27 cellular contexts compared by ENCODE assay signal in the genomic region with DNA sequence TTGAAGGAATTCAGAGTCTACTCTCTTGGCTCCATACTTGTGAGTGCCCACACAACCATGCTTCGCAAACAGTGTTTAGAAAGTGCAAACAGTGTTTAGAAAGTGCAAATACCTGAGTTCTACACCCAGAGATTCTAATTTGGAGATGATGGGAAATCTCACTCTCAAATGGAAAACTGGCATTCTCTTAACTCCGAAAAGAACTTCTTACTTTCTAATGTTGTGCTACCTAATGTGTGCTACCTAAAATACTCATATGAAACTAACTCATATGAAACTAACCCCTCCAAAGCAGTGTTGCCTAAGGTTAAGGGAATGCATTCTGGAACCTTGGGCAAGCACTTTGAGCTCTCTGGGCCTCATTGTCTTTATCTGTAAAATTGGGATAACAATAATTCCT.
DNase-seq lines count a peak whose midpoint lies in the region; TF ChIP-seq lines count a peak whose summit lies in the region.
"Had no signal": no experiment of that assay in that cellular context is flagged by ENCODE, and none has a peak within 500 bp of the region (broad histone marks: within the 10 kb centered on the region; RNA-seq: fewer than 3 reads in every experiment).

No MANE protein-coding gene starts in this region.

- POLR2A ChIA-PET in HEK293 (lab: Yijun Ruan, JAX) = no interaction called here

- H3K9me3 ChIP-seq in HEK293 (ENCODE audit: control insufficient read depth, insufficient read depth, low read depth, low read length) = no peaks in the 10 kb centered on the region
- H3K9me3 ChIP-seq: BE2C, BLaER1, Caco-2 had no signal

- H3K27ac ChIP-seq in HEK293 (ENCODE audit: extremely low read depth, low read depth, low read length) = no peak overlapping the region
- H3K27ac ChIP-seq: 22Rv1; A549; BLaER1; BLaER1 treated with 17β-estradiol and CSF1 and Interleukin-3, amounts not matched to agents 10 nM and 100 nM; C4-2B had no signal

- H3K4me1 ChIP-seq in HEK293 (ENCODE audit: control insufficient read depth, insufficient read depth, low read length) = no peaks in the 10 kb centered on the region
- H3K4me1 ChIP-seq: A549, BE2C, Caco-2 had no signal

- TF ChIP-seq CTCF in HEK293 (tag by site-specific recombination; IDR thresholded peaks at IDR 0.05) = no peak

- CTCF ChIA-PET in HEK293 (lab: Yijun Ruan, JAX) = no interaction called here

- H3K4me3 ChIP-seq in HEK293 (ENCODE audit: low read depth, low read length) = no peak overlapping the region
- H3K4me3 ChIP-seq: A549; BLaER1; BLaER1 treated with 17β-estradiol and CSF1 and Interleukin-3, amounts not matched to agents 10 nM and 100 nM had no signal

- DNase-seq in T-helper 2 cell = no peak
- DNase-seq: 8988T; ACHN; AML-193; BE2C; C1 segment of cervical spinal cord; Caco-2; Calu3; CD4-positive, alpha-beta memory T cell; CD4-positive, alpha-beta T cell; CD4-positive, CD25-positive, alpha-beta regulatory T cell; CD8-positive, alpha-beta memory T cell; CD8-positive, alpha-beta T cell; COR-L47; DMS 273 treated with DMSO at 0.1 percent for 48 hours; DMS153; DMS53; DMS79; DMS79 treated with DMSO at 0.1 percent for 48 hours; DND-41; EL had no signal

- H3K36me3 ChIP-seq in HEK293 (ENCODE audit: control insufficient read depth in 2 of 2, insufficient read depth in 1 of 2, low read length in 2 of 2) = no peaks in the 10 kb centered on the region
- H3K36me3 ChIP-seq: BE2C; BLaER1; BLaER1 treated with 17β-estradiol and CSF1 and Interleukin-3, amounts not matched to agents 10 nM and 100 nM had no signal

TF ChIP-seq in HEK293, 187 proteins besides CTCF, POLR2A, EP300 and RAD21:
- TF ChIP-seq KLF10 (tag by site-specific recombination; IDR thresholded peaks at IDR 0.05) (no peak), ZNF473 (tag by site-specific recombination; IDR thresholded peaks at IDR 0.05) (no peak), ZNF677 (tag by site-specific recombination; IDR thresholded peaks at IDR 0.05) (peak; percentile 95), ZNF610 (tag by site-specific recombination; IDR thresholded peaks at IDR 0.05; ENCODE audit: borderline replicate concordance) (no peak)
- TF ChIP-seq, protein P1, sequence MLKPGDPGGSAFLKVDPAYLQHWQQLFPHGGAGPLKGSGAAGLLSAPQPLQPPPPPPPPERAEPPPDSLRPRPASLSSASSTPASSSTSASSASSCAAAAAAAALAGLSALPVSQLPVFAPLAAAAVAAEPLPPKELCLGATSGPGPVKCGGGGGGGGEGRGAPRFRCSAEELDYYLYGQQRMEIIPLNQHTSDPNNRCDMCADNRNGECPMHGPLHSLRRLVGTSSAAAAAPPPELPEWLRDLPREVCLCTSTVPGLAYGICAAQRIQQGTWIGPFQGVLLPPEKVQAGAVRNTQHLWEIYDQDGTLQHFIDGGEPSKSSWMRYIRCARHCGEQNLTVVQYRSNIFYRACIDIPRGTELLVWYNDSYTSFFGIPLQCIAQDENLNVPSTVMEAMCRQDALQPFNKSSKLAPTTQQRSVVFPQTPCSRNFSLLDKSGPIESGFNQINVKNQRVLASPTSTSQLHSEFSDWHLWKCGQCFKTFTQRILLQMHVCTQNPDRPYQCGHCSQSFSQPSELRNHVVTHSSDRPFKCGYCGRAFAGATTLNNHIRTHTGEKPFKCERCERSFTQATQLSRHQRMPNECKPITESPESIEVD (tag by site-specific recombination; IDR thresholded peaks at IDR 0.05) = no peak
TF ChIP-seq in HEK293: peak in this region for 1.
